In genomic region chr5:137296213-137296702, GRCh38 we compare ENCODE assay signal across 15 cellular contexts.
DNase-seq lines count a peak whose midpoint lies in the region; ATAC-seq, FAIRE-seq and TF ChIP-seq lines count a peak whose summit lies in the region.
"Had no signal": no experiment of that assay in that cellular context is flagged by ENCODE, and none has a peak within 500 bp of the region (broad histone marks: within the 10 kb centered on the region; RNA-seq: fewer than 3 reads in every experiment).

No MANE protein-coding gene starts in this region.

- H3K4me1 ChIP-seq in BE2C = no peaks in the 10 kb centered on the region
- peaks cover 0 to 18% (median 7%) of the 10 kb centered on the region in 12 donors for H3K4me1 ChIP-seq in heart left ventricle

- TF ChIP-seq CTCF in BJ (IDR thresholded peaks at IDR 0.05; ENCODE audit: insufficient read depth, low read depth, low read length) (no peak), kidney epithelial cell (IDR thresholded peaks at IDR 0.05; ENCODE audit: insufficient read depth, low read length, poor library complexity, severe bottlenecking) (no peak), BE2C (IDR thresholded peaks at IDR 0.05; ENCODE audit: low read depth, low read length) (no peak), heart left ventricle (IDR thresholded peaks at IDR 0.05) (no peak)

- ATAC-seq in heart left ventricle = no peak
- ATAC-seq: GM12878 had no signal

- peak; percentile 93 for FAIRE-seq in RCC 7860 (lab: Jason Lieb, UNC)
- FAIRE-seq: colon, GM12878 had no signal

- DNase-seq in BJ (ENCODE audit: low read depth) (peak; percentile 46), NCI-H1417 treated with DMSO at 0.1 percent for 48 hours (lab: John Stamatoyannopoulos, UW) (peak; percentile 29), RCC 7860 (ENCODE audit: low spot score) (peak; percentile 90), kidney epithelial cell (ENCODE audit: low read depth) (peak; percentile 82), BE2C (no peak), heart left ventricle (no peak), mucosa of gallbladder (ENCODE audit: low spot score) (no peak)
- no peak for DNase-seq in stimulated activated CD4-positive, alpha-beta T cell treated with anti-CD3 and anti-CD28 coated beads, Interleukin-1b, Interleukin-23, amount 100 ng/mL, for 48 hours
- DNase-seq: activated CD4-positive, alpha-beta T cell treated with anti-CD3 and anti-CD28 coated beads for 1 hour; activated naive CD8-positive, alpha-beta T cell treated with anti-CD3 and anti-CD28 coated beads for 36 hours; activated T-cell treated with anti-CD3 and anti-CD28 coated beads for 4 hours; mesenchymal stem cell had no signal

- CTCF ChIA-PET in BJ (lab: Yijun Ruan, JAX) = interaction anchor here (1.7 kb wide), 1 partner anchor 13 kb away, joined by 5 read pairs; no protein-coding TSS in a partner anchor

- 90 to 96% (median 91%) methylated on average over 11 of the region's 11 CpGs for WGBS in heart left ventricle, 4 donors

- H3K36me3 ChIP-seq in BJ (ENCODE audit: control insufficient read depth, insufficient read depth, low read length) (no peaks in the 10 kb centered on the region), kidney epithelial cell (ENCODE audit: control insufficient read depth, insufficient read depth, low read length) (no peaks in the 10 kb centered on the region), BE2C (no peaks in the 10 kb centered on the region), heart left ventricle (no peaks in the 10 kb centered on the region)

- H3K27me3 ChIP-seq in BJ (ENCODE audit: control insufficient read depth, insufficient read depth, low read length) = no peaks in the 10 kb centered on the region
- H3K27me3 ChIP-seq in kidney epithelial cell (ENCODE audit: control insufficient read depth, insufficient read depth, low read length) = no peaks in the 10 kb centered on the region
- no peaks in the 10 kb centered on the region for H3K27me3 ChIP-seq in BE2C
- no peaks in the 10 kb centered on the region for H3K27me3 ChIP-seq in heart left ventricle

- POLR2A ChIA-PET in BJ (lab: Charles Lee) = no interaction called here

- no peak for TF ChIP-seq POLR2A in heart left ventricle (IDR thresholded peaks at IDR 0.05)

- H3K27ac ChIP-seq in heart left ventricle = no peak overlapping the region
- H3K27ac ChIP-seq: KMS-11 had no signal

- intact Hi-C loops in heart left ventricle (cut with DNase I) = no loop called here

- no peaks in the 10 kb centered on the region for H3K9me3 ChIP-seq in BE2C
- H3K9me3 ChIP-seq in heart left ventricle = no peaks in the 10 kb centered on the region

- H3K4me3 ChIP-seq in BJ (ENCODE audit: low read depth, low read length) (no peak overlapping the region), kidney epithelial cell (ENCODE audit: low read depth, low read length) (no peak overlapping the region), BE2C (ENCODE audit: low read depth, low read length) (no peak overlapping the region), heart left ventricle (no peak overlapping the region)
- H3K4me3 ChIP-seq: GM12878 had no signal

Comparison
In these comparisons a context has a peak if more than half of its experiments do, and no peak if none do; other contexts are left out.
1. DNase-seq: peak in BJ (single experiment), NCI-H1417 treated with DMSO at 0.1 percent for 48 hours (single experiment), RCC 7860 (single experiment) and kidney epithelial cell (single experiment); none in stimulated activated CD4-positive, alpha-beta T cell treated with anti-CD3 and anti-CD28 coated beads, Interleukin-1b, Interleukin-23, amount 100 ng/mL, for 48 hours (single experiment), BE2C (single experiment), heart left ventricle (0 of 5) and mucosa of gallbladder (single experiment).